1 cellular context compared by ENCODE assay signal in the genomic region with DNA sequence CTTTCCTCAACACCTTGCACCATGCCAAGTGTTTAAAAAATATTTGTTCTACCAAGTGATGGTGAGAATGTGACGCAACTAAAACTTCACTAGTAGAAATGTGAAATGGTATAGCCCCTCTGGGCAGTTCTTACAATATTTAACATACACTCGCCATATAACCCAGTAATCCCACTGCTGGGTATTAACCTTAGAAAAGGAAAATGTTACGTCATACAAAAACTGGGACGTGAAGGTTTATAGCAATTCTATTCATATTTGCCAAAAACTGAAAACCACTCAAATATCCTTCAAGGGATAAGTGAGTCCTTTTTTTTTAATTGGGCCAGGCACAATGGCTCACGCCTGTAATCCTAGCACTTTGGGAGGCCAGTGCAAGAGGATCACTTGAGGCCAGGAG.
TF ChIP-seq lines count a peak whose summit lies in the region.

No MANE protein-coding gene starts in this region.

TF ChIP-seq in K562, 482 proteins besides CTCF, POLR2A, EP300 and RAD21 (continued from another document):
- TF ChIP-seq, protein P1, sequence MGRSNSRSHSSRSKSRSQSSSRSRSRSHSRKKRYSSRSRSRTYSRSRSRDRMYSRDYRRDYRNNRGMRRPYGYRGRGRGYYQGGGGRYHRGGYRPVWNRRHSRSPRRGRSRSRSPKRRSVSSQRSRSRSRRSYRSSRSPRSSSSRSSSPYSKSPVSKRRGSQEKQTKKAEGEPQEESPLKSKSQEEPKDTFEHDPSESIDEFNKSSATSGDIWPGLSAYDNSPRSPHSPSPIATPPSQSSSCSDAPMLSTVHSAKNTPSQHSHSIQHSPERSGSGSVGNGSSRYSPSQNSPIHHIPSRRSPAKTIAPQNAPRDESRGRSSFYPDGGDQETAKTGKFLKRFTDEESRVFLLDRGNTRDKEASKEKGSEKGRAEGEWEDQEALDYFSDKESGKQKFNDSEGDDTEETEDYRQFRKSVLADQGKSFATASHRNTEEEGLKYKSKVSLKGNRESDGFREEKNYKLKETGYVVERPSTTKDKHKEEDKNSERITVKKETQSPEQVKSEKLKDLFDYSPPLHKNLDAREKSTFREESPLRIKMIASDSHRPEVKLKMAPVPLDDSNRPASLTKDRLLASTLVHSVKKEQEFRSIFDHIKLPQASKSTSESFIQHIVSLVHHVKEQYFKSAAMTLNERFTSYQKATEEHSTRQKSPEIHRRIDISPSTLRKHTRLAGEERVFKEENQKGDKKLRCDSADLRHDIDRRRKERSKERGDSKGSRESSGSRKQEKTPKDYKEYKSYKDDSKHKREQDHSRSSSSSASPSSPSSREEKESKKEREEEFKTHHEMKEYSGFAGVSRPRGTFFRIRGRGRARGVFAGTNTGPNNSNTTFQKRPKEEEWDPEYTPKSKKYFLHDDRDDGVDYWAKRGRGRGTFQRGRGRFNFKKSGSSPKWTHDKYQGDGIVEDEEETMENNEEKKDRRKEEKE (IDR thresholded peaks at IDR 0.05; ENCODE audit: borderline replicate concordance in 1 of 2, control insufficient read depth in 1 of 2, low read depth in 2 of 2, low read length in 1 of 2): no peak
- TF ChIP-seq ZKSCAN1 (IDR thresholded peaks at IDR 0.05; ENCODE audit: low read depth, low read length) (no peak), TEAD2 (tag; IDR thresholded peaks at IDR 0.05) (no peak), CTBP1 (IDR thresholded peaks at IDR 0.05; ENCODE audit: borderline replicate concordance) (no peak), ZNF143 (CRISPR knock-in tag; IDR thresholded peaks at IDR 0.05) (no peak), MCM3 (IDR thresholded peaks at IDR 0.05) (no peak), CEBPB (tag; IDR thresholded peaks at IDR 0.05) (peak; percentile 44; the same call in 1 of the 2 replicates)
- TF ChIP-seq, protein P2, sequence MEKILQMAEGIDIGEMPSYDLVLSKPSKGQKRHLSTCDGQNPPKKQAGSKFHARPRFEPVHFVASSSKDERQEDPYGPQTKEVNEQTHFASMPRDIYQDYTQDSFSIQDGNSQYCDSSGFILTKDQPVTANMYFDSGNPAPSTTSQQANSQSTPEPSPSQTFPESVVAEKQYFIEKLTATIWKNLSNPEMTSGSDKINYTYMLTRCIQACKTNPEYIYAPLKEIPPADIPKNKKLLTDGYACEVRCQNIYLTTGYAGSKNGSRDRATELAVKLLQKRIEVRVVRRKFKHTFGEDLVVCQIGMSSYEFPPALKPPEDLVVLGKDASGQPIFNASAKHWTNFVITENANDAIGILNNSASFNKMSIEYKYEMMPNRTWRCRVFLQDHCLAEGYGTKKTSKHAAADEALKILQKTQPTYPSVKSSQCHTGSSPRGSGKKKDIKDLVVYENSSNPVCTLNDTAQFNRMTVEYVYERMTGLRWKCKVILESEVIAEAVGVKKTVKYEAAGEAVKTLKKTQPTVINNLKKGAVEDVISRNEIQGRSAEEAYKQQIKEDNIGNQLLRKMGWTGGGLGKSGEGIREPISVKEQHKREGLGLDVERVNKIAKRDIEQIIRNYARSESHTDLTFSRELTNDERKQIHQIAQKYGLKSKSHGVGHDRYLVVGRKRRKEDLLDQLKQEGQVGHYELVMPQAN (IDR thresholded peaks at IDR 0.05; ENCODE audit: borderline replicate concordance): no peak
- TF ChIP-seq, protein P3, sequence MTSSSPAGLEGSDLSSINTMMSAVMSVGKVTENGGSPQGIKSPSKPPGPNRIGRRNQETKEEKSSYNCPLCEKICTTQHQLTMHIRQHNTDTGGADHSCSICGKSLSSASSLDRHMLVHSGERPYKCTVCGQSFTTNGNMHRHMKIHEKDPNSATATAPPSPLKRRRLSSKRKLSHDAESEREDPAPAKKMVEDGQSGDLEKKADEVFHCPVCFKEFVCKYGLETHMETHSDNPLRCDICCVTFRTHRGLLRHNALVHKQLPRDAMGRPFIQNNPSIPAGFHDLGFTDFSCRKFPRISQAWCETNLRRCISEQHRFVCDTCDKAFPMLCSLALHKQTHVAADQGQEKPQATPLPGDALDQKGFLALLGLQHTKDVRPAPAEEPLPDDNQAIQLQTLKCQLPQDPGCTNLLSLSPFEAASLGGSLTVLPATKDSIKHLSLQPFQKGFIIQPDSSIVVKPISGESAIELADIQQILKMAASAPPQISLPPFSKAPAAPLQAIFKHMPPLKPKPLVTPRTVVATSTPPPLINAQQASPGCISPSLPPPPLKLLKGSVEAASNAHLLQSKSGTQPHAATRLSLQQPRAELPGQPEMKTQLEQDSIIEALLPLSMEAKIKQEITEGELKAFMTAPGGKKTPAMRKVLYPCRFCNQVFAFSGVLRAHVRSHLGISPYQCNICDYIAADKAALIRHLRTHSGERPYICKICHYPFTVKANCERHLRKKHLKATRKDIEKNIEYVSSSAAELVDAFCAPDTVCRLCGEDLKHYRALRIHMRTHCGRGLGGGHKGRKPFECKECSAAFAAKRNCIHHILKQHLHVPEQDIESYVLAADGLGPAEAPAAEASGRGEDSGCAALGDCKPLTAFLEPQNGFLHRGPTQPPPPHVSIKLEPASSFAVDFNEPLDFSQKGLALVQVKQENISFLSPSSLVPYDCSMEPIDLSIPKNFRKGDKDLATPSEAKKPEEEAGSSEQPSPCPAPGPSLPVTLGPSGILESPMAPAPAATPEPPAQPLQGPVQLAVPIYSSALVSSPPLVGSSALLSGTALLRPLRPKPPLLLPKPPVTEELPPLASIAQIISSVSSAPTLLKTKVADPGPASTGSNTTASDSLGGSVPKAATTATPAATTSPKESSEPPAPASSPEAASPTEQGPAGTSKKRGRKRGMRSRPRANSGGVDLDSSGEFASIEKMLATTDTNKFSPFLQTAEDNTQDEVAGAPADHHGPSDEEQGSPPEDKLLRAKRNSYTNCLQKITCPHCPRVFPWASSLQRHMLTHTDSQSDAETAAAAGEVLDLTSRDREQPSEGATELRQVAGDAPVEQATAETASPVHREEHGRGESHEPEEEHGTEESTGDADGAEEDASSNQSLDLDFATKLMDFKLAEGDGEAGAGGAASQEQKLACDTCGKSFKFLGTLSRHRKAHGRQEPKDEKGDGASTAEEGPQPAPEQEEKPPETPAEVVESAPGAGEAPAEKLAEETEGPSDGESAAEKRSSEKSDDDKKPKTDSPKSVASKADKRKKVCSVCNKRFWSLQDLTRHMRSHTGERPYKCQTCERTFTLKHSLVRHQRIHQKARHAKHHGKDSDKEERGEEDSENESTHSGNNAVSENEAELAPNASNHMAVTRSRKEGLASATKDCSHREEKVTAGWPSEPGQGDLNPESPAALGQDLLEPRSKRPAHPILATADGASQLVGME (CRISPR knock-in tag; IDR thresholded peaks at IDR 0.05): no peak
- TF ChIP-seq, protein P4, sequence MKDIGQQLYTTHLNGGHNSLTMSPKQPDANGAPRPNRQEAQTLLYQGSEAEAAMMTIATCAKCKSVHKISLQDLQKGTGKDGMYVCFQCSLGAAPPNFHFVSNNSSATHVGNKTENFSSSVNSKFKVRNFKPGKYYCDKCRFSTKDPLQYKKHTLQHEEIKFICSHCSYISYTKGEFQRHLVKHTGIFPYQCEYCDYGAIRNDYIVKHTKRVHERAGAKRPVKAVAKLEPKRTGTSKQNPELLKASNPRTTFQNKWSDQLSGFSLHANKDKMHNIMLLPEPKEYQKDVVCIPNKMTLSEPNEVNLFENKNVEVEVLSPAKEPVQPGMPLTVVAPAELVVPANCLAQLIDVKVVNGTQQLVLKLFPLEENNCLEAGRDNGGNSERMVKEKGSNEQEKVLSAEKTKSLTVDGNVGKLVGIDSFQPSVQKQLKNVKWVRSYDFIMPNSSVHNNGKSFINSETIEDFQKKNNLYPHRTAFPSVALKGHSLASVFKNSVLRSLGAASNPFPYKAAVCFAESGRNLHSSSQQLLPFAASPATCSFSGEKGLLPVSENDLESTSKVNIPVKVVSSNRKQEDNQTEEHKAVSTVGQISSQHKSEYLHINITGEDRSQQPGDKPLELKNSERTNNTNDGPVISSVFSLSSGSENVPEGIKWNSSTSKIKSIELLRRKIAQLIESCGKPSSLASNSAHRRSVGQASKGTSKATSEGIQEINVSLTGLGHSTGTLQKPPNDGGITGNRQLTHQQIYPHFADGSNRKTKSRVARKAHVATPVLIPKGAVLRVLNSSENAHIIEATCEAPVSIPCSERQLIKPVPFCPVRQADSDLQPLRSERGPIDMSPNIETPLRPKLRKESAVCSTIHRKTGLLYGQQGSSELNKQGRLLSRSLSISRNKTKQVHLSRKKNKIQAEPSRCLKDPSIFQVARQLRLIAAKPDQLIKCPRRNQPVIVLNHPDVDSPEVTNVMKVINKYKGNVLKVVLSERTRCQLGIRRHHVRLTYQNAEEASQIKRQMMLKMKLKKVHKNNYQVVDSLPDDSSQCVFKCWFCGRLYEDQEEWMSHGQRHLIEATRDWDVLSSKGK (CRISPR knock-in tag; IDR thresholded peaks at IDR 0.05): no peak
